In genomic region chr1:95850798-95851197, GRCh38 we compare ENCODE assay signal across 29 cellular contexts.
"Had no signal": no experiment of that assay in that cellular context is flagged by ENCODE, and none has a peak within 500 bp of the region (broad histone marks: within the 10 kb centered on the region; RNA-seq: fewer than 3 reads in every experiment).

No MANE protein-coding gene starts in this region.

- H3K27ac ChIP-seq: ascending aorta, body of pancreas, Peyer's patch, RWPE1, SJCRH30 had no signal

- FAIRE-seq: K562 had no signal

- H3K9me3 ChIP-seq: ascending aorta, Peyer's patch, SJCRH30 had no signal

- H3K27me3 ChIP-seq: ascending aorta, body of pancreas, Peyer's patch, SJCRH30 had no signal

- ATAC-seq: activated CD8-positive, alpha-beta T cell treated with anti-CD3 and anti-CD28 coated beads, Interleukin-2, amount 10 ng/mL, durations not matched to agents 7 days and 5 days; activated naive CD4-positive, alpha-beta T cell treated with anti-CD3 and anti-CD28 coated beads, Interleukin-2, amount 50 U/mL, for 72 hours; activated naive CD8-positive, alpha-beta T cell treated with anti-CD3 and anti-CD28 coated beads, Interleukin-2, amount 50 U/mL, for 24 hours; body of pancreas; K562; WTC11 had no signal

- H3K4me3 ChIP-seq: ascending aorta, body of pancreas, K562, Peyer's patch, SJCRH30 had no signal

- DNase-seq: activated CD4-positive, alpha-beta T cell treated with anti-CD3 and anti-CD28 coated beads for 48 hours; activated CD4-positive, alpha-beta T cell treated with anti-CD3 and anti-CD28 coated beads, Interleukin-2, amount 50 U/mL, for 4 hours; activated CD4-positive, CD25-positive, alpha-beta regulatory T cell treated with anti-CD3 and anti-CD28 coated beads, Interleukin-2, amount 50 U/mL, for 72 hours; activated CD8-positive, alpha-beta memory T cell treated with anti-CD3 and anti-CD28 coated beads, Interleukin-2, amount 50 U/mL, for 48 hours; activated CD8-positive, alpha-beta T cell treated with anti-CD3 and anti-CD28 coated beads, Interleukin-2, amount 10 ng/mL, durations not matched to agents 7 days and 5 days; activated effector memory CD4-positive, alpha-beta T cell treated with Interleukin-2 at 50 U/mL for 16 hours; activated naive CD4-positive, alpha-beta T cell; activated naive CD8-positive, alpha-beta T cell treated with anti-CD3 and anti-CD28 coated beads, Interleukin-2, amount 50 U/mL, for 24 hours; activated T-cell treated with anti-CD3 and anti-CD28 coated beads, Interleukin-2, amount 50 U/mL, for 1 hour; amniotic stem cell; body of pancreas; Karpas-422; NCI-H1105 treated with DMSO at 0.1 percent for 48 hours; NCI-H146; NCI-H187 treated with DMSO at 0.1 percent for 48 hours; NCI-H2081 treated with DMSO at 0.1 percent for 48 hours; NCI-H2171 treated with DMSO at 0.1 percent for 48 hours; NCI-H226; NCI-H510A; NCI-H526 treated with DMSO at 0.1 percent for 48 hours; NCI-H82; Peyer's patch; Right ventricle myocardium superior; SJCRH30 had no signal

- H3K36me3 ChIP-seq: ascending aorta, Peyer's patch, SJCRH30 had no signal

- H3K4me1 ChIP-seq: ascending aorta, body of pancreas, Peyer's patch, SJCRH30 had no signal
